ENCODE assay signal across 29 cellular contexts in the genomic region with DNA sequence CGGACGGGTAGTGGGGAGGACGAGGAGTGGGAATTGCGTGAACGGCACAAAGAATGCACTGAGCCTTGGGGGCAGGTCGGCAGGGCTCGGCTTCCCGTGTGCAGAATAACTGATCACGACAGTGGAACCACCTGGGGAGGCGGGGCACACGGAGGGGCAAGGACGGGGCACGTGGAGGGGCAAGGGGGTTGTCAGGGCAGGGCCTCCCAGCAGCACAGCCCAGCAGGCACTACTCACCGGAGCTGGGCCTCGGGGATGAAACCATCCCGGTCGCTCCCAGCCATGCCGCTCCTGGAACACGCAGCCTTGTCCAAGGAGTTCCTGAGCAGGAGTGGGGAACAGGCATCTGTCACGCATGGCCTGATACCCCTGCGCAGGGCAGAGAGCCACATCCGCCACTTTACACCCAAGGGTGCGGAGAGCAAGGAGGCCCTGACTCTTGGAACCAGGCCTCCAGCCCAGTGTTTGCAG. TPM values are rescaled to one million over a fixed set of nuclear protein-coding genes. Genes with fewer than 3 reads are reported as not detected.
A peak's percentile ranks its signal among the peaks of the same experiment; 100 is the strongest.
DNase-seq lines count a peak whose midpoint lies in the region; ATAC-seq and TF ChIP-seq lines count a peak whose summit lies in the region.
"Had no signal": no experiment of that assay in that cellular context is flagged by ENCODE, and none has a peak within 500 bp of the region (broad histone marks: within the 10 kb centered on the region; RNA-seq: fewer than 3 reads in every experiment).

No MANE protein-coding gene starts in this region.

- H3K36me3 Mint-ChIP-seq in CD4-positive, alpha-beta T cell (ENCODE audit: low read depth) = no peaks in the 10 kb centered on the region
- H3K36me3 Mint-ChIP-seq in glutamatergic neuron (ENCODE audit: unreplicated experiment) = no peaks in the 10 kb centered on the region
- H3K36me3 Mint-ChIP-seq: activated naive CD4-positive, alpha-beta T cell treated with anti-CD3 and anti-CD28 coated beads, Interleukin-2, amount 50 U/mL, for 24 hours; stimulated activated effector memory CD8-positive, alpha-beta T cell treated with anti-CD3 and anti-CD28 coated beads, Interleukin-12 subunit alpha, Interleukin-12 subunit beta, amount 100 ng/mL, for 72 hours had no signal

- CTCF ChIA-PET in CD4-positive, alpha-beta T cell (lab: Charles Lee) = no interaction called here

- DNase-seq in activated T-cell treated with anti-CD3 and anti-CD28 coated beads, Interleukin-2, amount 50 U/mL, for 1 hour = peak; percentile 17
- DNase-seq in activated T-cell treated with anti-CD3 and anti-CD28 coated beads, Interleukin-2, amount 50 U/mL, for 48 hours = no peak
- peak in 2 of 10 experiments; percentile 4 to 32 for DNase-seq in CD4-positive, alpha-beta T cell
- DNase-seq in glutamatergic neuron = peak; percentile 18
- DNase-seq in posterior cingulate gyrus = peak in 6 of 10 donors; percentile 1 to 70 (median 43)
- no peak for DNase-seq in germinal center (ENCODE audit: low spot score)
- DNase-seq in NCI-H510A (lab: John Stamatoyannopoulos, UW) = no peak
- no peak for DNase-seq in midbrain (lab: John Stamatoyannopoulos, UW)
- DNase-seq: activated CD4-positive, alpha-beta T cell treated with anti-CD3 and anti-CD28 coated beads for 4 hours; amygdala; Caco-2; DMS79 treated with DMSO at 0.1 percent for 48 hours; GF-D8; kidney glomerular epithelial cell; mammary epithelial cell; NCI-H1092; NCI-H1930; NCI-H748 treated with DMSO at 0.1 percent for 48 hours; occipital lobe; RPMI8226; stimulated activated CD4-positive, alpha-beta T cell treated with anti-CD3 and anti-CD28 coated beads, Interleukin-2, amount 100 ng/mL, for 48 hours had no signal

- peaks cover 76% of the 10 kb centered on the region for H3K4me1 Mint-ChIP-seq in CD4-positive, alpha-beta T cell (ENCODE audit: low read depth)
- peaks cover 24% of the 10 kb centered on the region for H3K4me1 Mint-ChIP-seq in glutamatergic neuron (ENCODE audit: low read depth, unreplicated experiment)

- no peak overlapping the region for H3K27ac ChIP-seq in CD4-positive, alpha-beta T cell (ENCODE audit: low read depth, low read length)
- H3K27ac ChIP-seq: breast epithelium, upper lobe of left lung had no signal

- no peaks in the 10 kb centered on the region for H3K9me3 Mint-ChIP-seq in CD4-positive, alpha-beta T cell
- H3K9me3 Mint-ChIP-seq in glutamatergic neuron (ENCODE audit: unreplicated experiment) = peaks cover 4% of the 10 kb centered on the region
- H3K9me3 Mint-ChIP-seq: activated naive CD4-positive, alpha-beta T cell treated with anti-CD3 and anti-CD28 coated beads, Interleukin-2, amount 50 U/mL, for 24 hours; IgD-negative memory B cell; stimulated activated effector memory CD8-positive, alpha-beta T cell treated with anti-CD3 and anti-CD28 coated beads, Interleukin-12 subunit alpha, Interleukin-12 subunit beta, amount 100 ng/mL, for 72 hours; T-helper 1 cell treated with Interleukin-12 subunit alpha and Interleukin-12 subunit beta and Interleukin-4 antibody, amounts not matched to agents 30 μg/mL and 1 μg/mL, for 36 hours had no signal

- H3K9me3 ChIP-seq in CD4-positive, alpha-beta T cell (ENCODE audit: control insufficient read depth, low read length) = no peaks in the 10 kb centered on the region
- H3K9me3 ChIP-seq: breast epithelium, Caco-2, HAP-1, SK-N-SH, upper lobe of left lung had no signal

- no peaks in the 10 kb centered on the region for H3K27me3 ChIP-seq in CD4-positive, alpha-beta T cell (ENCODE audit: control insufficient read depth, insufficient read depth, low read length)
- H3K27me3 ChIP-seq: upper lobe of left lung had no signal

- peak overlapping the region; percentile 15 for H3K4me3 Mint-ChIP-seq in CD4-positive, alpha-beta T cell
- H3K4me3 Mint-ChIP-seq in glutamatergic neuron (ENCODE audit: unreplicated experiment) = no peak overlapping the region
- H3K4me3 Mint-ChIP-seq: activated naive CD4-positive, alpha-beta T cell treated with anti-CD3 and anti-CD28 coated beads, Interleukin-2, amount 50 U/mL, for 24 hours; IgD-negative memory B cell; stimulated activated effector memory CD8-positive, alpha-beta T cell treated with anti-CD3 and anti-CD28 coated beads, Interleukin-12 subunit alpha, Interleukin-12 subunit beta, amount 100 ng/mL, for 72 hours; T-helper 1 cell treated with Interleukin-12 subunit alpha and Interleukin-12 subunit beta and Interleukin-4 antibody, amounts not matched to agents 30 μg/mL and 1 μg/mL, for 36 hours had no signal

- intact Hi-C loops in CD4-positive, alpha-beta T cell (cut with DNase I, micrococcal nuclease) = loop anchor here in 1 of 2 experiments (5.0 kb wide), 1 partner anchor 92 kb away; no protein-coding TSS in a partner anchor
- intact Hi-C loops in posterior cingulate gyrus (cut with DNase I) = loop anchor here (5.0 kb wide), 1 partner anchor 92 kb away; no protein-coding TSS in a partner anchor

- POLR2A ChIA-PET in CD4-positive, alpha-beta T cell (lab: Charles Lee) = interaction anchor here (4.8 to 5.4 kb wide), 2 partner anchors 20 to 28 kb away, joined by 80 to 104 read pairs; no protein-coding TSS in a partner anchor

- H3K27me3 Mint-ChIP-seq in CD4-positive, alpha-beta T cell = no peaks in the 10 kb centered on the region
- H3K27me3 Mint-ChIP-seq in glutamatergic neuron (ENCODE audit: unreplicated experiment) = peaks cover 6% of the 10 kb centered on the region
- H3K27me3 Mint-ChIP-seq: activated naive CD4-positive, alpha-beta T cell treated with anti-CD3 and anti-CD28 coated beads, Interleukin-2, amount 50 U/mL, for 24 hours had no signal

- no peak for ATAC-seq in CD4-positive, alpha-beta T cell (ENCODE audit: poor library complexity)
- ATAC-seq: stimulated activated effector memory CD8-positive, alpha-beta T cell treated with anti-CD3 and anti-CD28 coated beads, Interleukin-12 subunit alpha, Interleukin-12 subunit beta, amount 100 ng/mL, for 72 hours had no signal

- peak overlapping the region; percentile 98 for H3K27ac Mint-ChIP-seq in CD4-positive, alpha-beta T cell
- H3K27ac Mint-ChIP-seq in glutamatergic neuron (ENCODE audit: unreplicated experiment) = no peak overlapping the region
- H3K27ac Mint-ChIP-seq: activated naive CD4-positive, alpha-beta T cell treated with anti-CD3 and anti-CD28 coated beads, Interleukin-2, amount 50 U/mL, for 24 hours; IgD-negative memory B cell; stimulated activated effector memory CD8-positive, alpha-beta T cell treated with anti-CD3 and anti-CD28 coated beads, Interleukin-12 subunit alpha, Interleukin-12 subunit beta, amount 100 ng/mL, for 72 hours; T-helper 1 cell treated with Interleukin-12 subunit alpha and Interleukin-12 subunit beta and Interleukin-4 antibody, amounts not matched to agents 30 μg/mL and 1 μg/mL, for 36 hours had no signal

- TF ChIP-seq CTCF in CD4-positive, alpha-beta T cell (IDR thresholded peaks at IDR 0.05) = no peak
- no peak for TF ChIP-seq CTCF in glutamatergic neuron (IDR thresholded peaks at IDR 0.05; ENCODE audit: partially characterized antibody, unreplicated experiment)

RNA-seq across cellular contexts. Expression of a gene that starts 33.4 kb away (rescaled TPM):
- total RNA-seq in CD4-positive, alpha-beta T cell = 10 to 100 TPM; 17.7 to 18.5 TPM
- total RNA-seq in glutamatergic neuron (ENCODE audit: unreplicated experiment) = 2.0 TPM

Comparison
In these comparisons a context has a peak if more than half of its experiments do, and no peak if none do; other contexts are left out.
1. DNase-seq: peak in activated T-cell treated with anti-CD3 and anti-CD28 coated beads, Interleukin-2, amount 50 U/mL, for 1 hour (single experiment), glutamatergic neuron (single experiment) and posterior cingulate gyrus (6 of 10); none in activated T-cell treated with anti-CD3 and anti-CD28 coated beads, Interleukin-2, amount 50 U/mL, for 48 hours (0 of 2), germinal center (single experiment), NCI-H510A (single experiment) and midbrain (single experiment).